Comparison of ENCODE assay signal across 8 cellular contexts in the genomic region with DNA sequence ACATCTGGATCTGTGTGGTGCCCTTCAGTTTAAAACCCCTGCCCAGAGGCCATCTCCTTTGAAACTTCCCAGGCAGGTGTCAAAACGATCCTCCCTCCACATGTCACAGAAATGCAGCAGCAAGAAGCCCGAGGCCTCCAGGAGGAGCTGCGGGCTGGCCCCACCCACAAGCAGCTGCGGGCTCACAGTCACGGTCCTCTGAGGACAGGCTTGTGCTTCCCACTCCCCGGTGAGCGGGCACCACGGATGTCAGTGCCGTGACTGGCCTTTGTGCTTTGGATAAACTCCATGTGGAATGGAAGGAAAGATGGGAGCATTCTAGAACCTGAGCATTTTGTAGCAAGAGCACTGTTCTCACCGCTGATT.
DNase-seq lines count a peak whose midpoint lies in the region; ATAC-seq and TF ChIP-seq lines count a peak whose summit lies in the region.

No MANE protein-coding gene starts in this region.

- H3K4me1 ChIP-seq in effector memory CD4-positive, alpha-beta T cell (ENCODE audit: control insufficient read depth, insufficient read depth, low read length, poor library complexity, severe bottlenecking): peaks cover 22% of the 10 kb centered on the region
- peaks cover 15% of the 10 kb centered on the region for H3K4me1 ChIP-seq in psoas muscle

- WGBS in psoas muscle, 3 donors: 8 to 20% (median 10%) methylated on average over 10 of the region's 10 CpGs

- peak; percentile 39 for DNase-seq in ELR (ENCODE audit: low read depth)
- DNase-seq in NCI-H345 treated with DMSO at 0.1 percent for 48 hours (lab: John Stamatoyannopoulos, UW; ENCODE audit: unreplicated experiment): peak; percentile 26
- DNase-seq in effector memory CD4-positive, alpha-beta T cell: no peak
- DNase-seq in psoas muscle: peak; percentile 61 to 79
- DNase-seq in middle frontal gyrus (ENCODE audit: extremely low spot score, low spot score): no peak
- no peak for DNase-seq in ureter (ENCODE audit: low spot score)

- H3K27ac ChIP-seq in effector memory CD4-positive, alpha-beta T cell (ENCODE audit: insufficient read depth, low read length, poor library complexity, severe bottlenecking): peak overlapping the region; percentile 85
- peak overlapping the region; percentile 91 for H3K27ac ChIP-seq in psoas muscle

- no peak overlapping the region for H3K4me3 ChIP-seq in effector memory CD4-positive, alpha-beta T cell (ENCODE audit: insufficient read depth, low read depth, low read length, poor library complexity, severe bottlenecking)
- H3K4me3 ChIP-seq in psoas muscle: peak overlapping the region; percentile 57

- intact Hi-C loops in psoas muscle (cut with DNase I): no loop called here

- H3K36me3 ChIP-seq in effector memory CD4-positive, alpha-beta T cell (ENCODE audit: control insufficient read depth, insufficient read depth, low read length): no peaks in the 10 kb centered on the region
- H3K36me3 ChIP-seq in psoas muscle (ENCODE audit: insufficient read depth in 1 of 2, low read depth in 1 of 2): no peaks in the 10 kb centered on the region

- no peaks in the 10 kb centered on the region for H3K9me3 ChIP-seq in effector memory CD4-positive, alpha-beta T cell (ENCODE audit: control insufficient read depth, low read length)
- no peaks in the 10 kb centered on the region for H3K9me3 ChIP-seq in psoas muscle

- TF ChIP-seq CTCF in psoas muscle (IDR thresholded peaks at IDR 0.05): no peak

- ATAC-seq in psoas muscle (peak; percentile 69 to 80 (median 78)), GM21447 (IDR thresholded peaks at IDR 0.05; ENCODE audit: unreplicated experiment) (no peak), HG02981 (IDR thresholded peaks at IDR 0.05; ENCODE audit: unreplicated experiment) (no peak)

- H3K27me3 ChIP-seq in effector memory CD4-positive, alpha-beta T cell (replicated peaks; ENCODE audit: control insufficient read depth, insufficient read depth, low read length, poor library complexity, severe bottlenecking): no peaks in the 10 kb centered on the region
- peaks cover 0 to 6% (median 2%) of the 10 kb centered on the region in 3 donors for H3K27me3 ChIP-seq in psoas muscle (ENCODE audit: insufficient read depth in 3 of 3, low read length in 2 of 3)

Comparison
In these comparisons a context has a peak if more than half of its experiments do, and no peak if none do; other contexts are left out.
1. DNase-seq: peak in ELR (single experiment), NCI-H345 treated with DMSO at 0.1 percent for 48 hours (single experiment) and psoas muscle (2 of 2); none in effector memory CD4-positive, alpha-beta T cell (0 of 3), middle frontal gyrus (single experiment) and ureter (single experiment).
2. ATAC-seq: peak in psoas muscle (4 of 4); none in GM21447 (single experiment) and HG02981 (single experiment).